In the genomic region with DNA sequence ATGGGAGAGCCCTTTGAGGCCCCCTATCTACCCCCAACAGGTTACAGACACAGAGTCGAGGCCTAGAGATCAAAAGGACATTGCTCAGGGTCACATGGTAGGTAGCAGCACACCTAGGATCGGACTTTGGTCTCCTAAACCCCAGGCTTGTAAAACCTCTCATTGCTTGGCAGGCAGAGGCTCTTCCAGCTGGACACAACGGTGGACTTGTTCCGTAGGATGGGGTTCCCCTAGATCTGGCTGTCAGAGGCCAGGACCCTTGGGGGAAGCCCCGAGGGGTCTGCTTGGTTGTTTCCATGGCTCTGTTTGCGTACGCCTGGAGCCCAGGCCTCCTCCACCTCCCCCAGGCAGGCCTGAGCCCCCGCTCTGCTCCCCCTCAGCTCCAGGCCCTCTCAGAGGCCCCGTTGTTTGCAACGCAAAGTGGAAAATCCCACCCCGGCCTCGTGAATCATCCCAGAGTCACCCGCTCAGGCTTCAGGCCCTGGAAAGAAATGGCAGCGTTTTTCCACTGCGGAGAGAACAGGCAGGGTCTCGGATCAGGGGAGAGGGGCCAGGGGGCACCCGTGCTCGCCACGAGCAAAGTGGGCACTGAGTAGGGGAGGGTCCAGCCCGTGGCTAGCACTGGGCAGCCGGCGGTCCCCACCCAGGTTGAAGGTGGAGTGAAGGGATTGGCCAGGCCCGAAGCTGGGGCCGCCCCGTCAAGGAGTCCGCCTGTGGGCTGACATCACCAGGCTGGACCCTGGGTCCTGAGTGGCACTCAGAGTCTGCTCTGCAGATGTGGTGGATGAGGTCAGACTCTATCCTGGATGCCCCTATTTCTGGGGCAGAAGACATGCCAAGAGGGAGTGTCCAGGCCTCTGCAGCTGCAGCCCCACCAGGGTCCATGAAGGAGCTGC, we compare ENCODE assay signal across 9 cellular contexts. TPM values are rescaled to one million over a fixed set of nuclear protein-coding genes. Genes with fewer than 3 reads are reported as not detected.
DNase-seq lines count a peak whose midpoint lies in the region; TF ChIP-seq lines count a peak whose summit lies in the region.
"Had no signal": no experiment of that assay in that cellular context is flagged by ENCODE, and none has a peak within 500 bp of the region (broad histone marks: within the 10 kb centered on the region; RNA-seq: fewer than 3 reads in every experiment).

No MANE protein-coding gene starts in this region.

- H3K9me3 ChIP-seq in SJSA1 (replicated peaks) (no peaks in the 10 kb centered on the region), muscle layer of colon (ENCODE audit: low read length) (no peaks in the 10 kb centered on the region), uterus (no peaks in the 10 kb centered on the region)
- H3K9me3 ChIP-seq: lower lobe of right lung had no signal

- H3K27ac ChIP-seq in SJSA1 (peak overlapping the region; percentile 83), muscle layer of colon (ENCODE audit: low read depth, low read length) (peak overlapping the region; percentile 60), uterus (peak overlapping the region; percentile 82 to 91)
- H3K27ac ChIP-seq: lower lobe of right lung had no signal

- no peak overlapping the region for H3K9ac ChIP-seq in muscle layer of colon (ENCODE audit: low read length)

- H3K27me3 ChIP-seq in SJSA1 (replicated peaks) (no peaks in the 10 kb centered on the region), muscle layer of colon (ENCODE audit: control insufficient read depth in 1 of 2, insufficient read depth in 2 of 2, low read length in 2 of 2) (no peaks in the 10 kb centered on the region), uterus (no peaks in the 10 kb centered on the region)

- H3K4me1 ChIP-seq in SJSA1 (replicated peaks) (peaks cover 24% of the 10 kb centered on the region), muscle layer of colon (ENCODE audit: insufficient read depth, low read length) (peaks cover 76% of the 10 kb centered on the region), uterus (peaks cover 0 to 36% of the 10 kb centered on the region in 2 donors)

- peak; percentile 29 to 51 for DNase-seq in SJSA1 (ENCODE audit: low read depth in 1 of 2, low spot score in 2 of 2)
- peak; percentile 62 for DNase-seq in fibroblast of pulmonary artery (ENCODE audit: low read depth)
- DNase-seq in uterus, result peak; percentile 76
- DNase-seq in NCI-H2196 (lab: John Stamatoyannopoulos, UW; ENCODE audit: unreplicated experiment), result no peak
- no peak for DNase-seq in DMS114 treated with DMSO at 0.1 percent for 48 hours (lab: John Stamatoyannopoulos, UW; ENCODE audit: unreplicated experiment)
- DNase-seq in stimulated activated CD4-positive, alpha-beta T cell treated with anti-CD3 and anti-CD28 coated beads, Interleukin-15, amount 100 ng/mL, for 24 hours, result no peak
- no peak for DNase-seq in cerebellum (ENCODE audit: low spot score)
- DNase-seq: lower lobe of right lung had no signal

- no peak for TF ChIP-seq POLR2A in uterus (IDR thresholded peaks at IDR 0.05)

- intact Hi-C loops in uterus (cut with DNase I; ENCODE audit: low total_unique reads), result no loop called here

- H3K4me3 ChIP-seq in SJSA1 (no peak overlapping the region), fibroblast of pulmonary artery (replicated peaks; ENCODE audit: low read depth, low read length) (no peak overlapping the region), muscle layer of colon (ENCODE audit: low read depth in 1 of 2, low read length in 2 of 2) (no peak overlapping the region), uterus (no peak overlapping the region)
- H3K4me3 ChIP-seq: lower lobe of right lung had no signal

- H3K36me3 ChIP-seq in SJSA1 (no peaks in the 10 kb centered on the region), muscle layer of colon (ENCODE audit: insufficient read depth, low read length) (no peaks in the 10 kb centered on the region), uterus (no peaks in the 10 kb centered on the region)
- H3K36me3 ChIP-seq: lower lobe of right lung had no signal

- no peak for TF ChIP-seq CTCF in fibroblast of pulmonary artery (IDR thresholded peaks at IDR 0.05; ENCODE audit: low read length, missing control alignments)
- no peak for TF ChIP-seq CTCF in uterus (IDR thresholded peaks at IDR 0.05)

RNA-seq across cellular contexts. Expression of a gene that starts 19.8 kb away (rescaled TPM):
- total RNA-seq in SJSA1 (2014; rRNA removed; shearing (Covaris generic)), result 4.2 and 4.7 TPM in 2 replicates
- total RNA-seq in uterus (10 to 100 TPM in 3 of 4 donors, 1 to 10 TPM in 1; 7.9 to 52.9 (median 43.3) TPM), cerebellum (15.5 TPM)

Comparison
In these comparisons a context has a peak if more than half of its experiments do, and no peak if none do; other contexts are left out.
1. DNase-seq: peak in SJSA1 (2 of 2), fibroblast of pulmonary artery (single experiment) and uterus (2 of 2); none in NCI-H2196 (single experiment), DMS114 treated with DMSO at 0.1 percent for 48 hours (single experiment), stimulated activated CD4-positive, alpha-beta T cell treated with anti-CD3 and anti-CD28 coated beads, Interleukin-15, amount 100 ng/mL, for 24 hours (single experiment) and cerebellum (single experiment).
2. Peak in every context shown above with its lines, with median percentiles within 50 percentile points of each other: H3K27ac ChIP-seq.